1 cellular context compared by ENCODE assay signal in the genomic region with DNA sequence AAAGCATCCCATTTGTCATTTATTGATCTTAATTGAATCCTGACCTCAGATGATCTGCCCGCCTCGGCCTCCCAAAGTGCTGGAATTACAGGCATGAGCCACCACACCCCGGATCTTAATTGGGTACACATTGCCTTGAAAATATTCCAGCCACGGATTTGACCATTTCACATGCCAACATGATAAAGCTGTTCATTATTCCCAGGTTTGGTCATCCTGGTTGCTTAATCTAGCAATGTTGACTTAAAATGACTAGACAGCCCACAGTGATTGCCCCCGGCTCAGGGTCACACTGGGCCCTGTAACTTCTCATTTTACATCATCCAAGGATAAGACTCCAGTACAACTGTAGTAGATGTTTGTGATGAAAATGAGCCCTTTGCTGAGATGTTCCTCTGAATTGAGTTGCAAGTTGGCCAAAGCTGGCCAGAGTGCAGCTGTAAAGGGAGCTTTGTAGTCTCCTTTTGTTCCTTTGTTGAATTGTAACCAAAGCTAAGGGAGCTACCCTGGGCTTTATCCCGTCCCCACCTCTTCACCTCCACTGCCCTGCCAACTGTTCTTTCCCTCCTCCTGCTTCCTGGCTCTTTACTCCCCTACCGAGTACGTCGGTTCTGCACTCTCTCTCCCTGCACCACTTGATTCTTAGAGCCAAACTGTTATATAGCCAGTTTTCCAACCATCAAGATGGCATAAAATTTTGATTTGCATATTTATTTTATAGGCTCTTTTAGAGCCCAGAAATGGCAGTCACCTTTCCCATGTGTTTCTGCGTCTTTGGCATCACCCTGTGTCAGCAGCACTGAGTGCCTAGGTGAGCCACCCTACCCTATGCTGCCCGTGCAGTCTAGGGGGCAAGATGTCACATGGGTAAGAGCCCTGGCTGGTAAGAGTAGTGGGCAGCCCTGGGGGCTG.
TF ChIP-seq lines count a peak whose summit lies in the region.

No MANE protein-coding gene starts in this region.

TF ChIP-seq in IMR-90, 13 proteins besides CTCF, POLR2A, EP300 and RAD21 (continued from another document):
- TF ChIP-seq MXI1 (IDR thresholded peaks at IDR 0.05; ENCODE audit: borderline replicate concordance, low read depth, low read length) (no peak), MAFK (IDR thresholded peaks at IDR 0.05; ENCODE audit: low read depth, low read length) (no peak), RCOR1 (IDR thresholded peaks at IDR 0.05; ENCODE audit: insufficient replicate concordance, low read length) (no peak), RFX5 (IDR thresholded peaks at IDR 0.05; ENCODE audit: low read depth, low read length) (no peak)
